Comparison of ENCODE assay signal across 18 cellular contexts in the genomic region with DNA sequence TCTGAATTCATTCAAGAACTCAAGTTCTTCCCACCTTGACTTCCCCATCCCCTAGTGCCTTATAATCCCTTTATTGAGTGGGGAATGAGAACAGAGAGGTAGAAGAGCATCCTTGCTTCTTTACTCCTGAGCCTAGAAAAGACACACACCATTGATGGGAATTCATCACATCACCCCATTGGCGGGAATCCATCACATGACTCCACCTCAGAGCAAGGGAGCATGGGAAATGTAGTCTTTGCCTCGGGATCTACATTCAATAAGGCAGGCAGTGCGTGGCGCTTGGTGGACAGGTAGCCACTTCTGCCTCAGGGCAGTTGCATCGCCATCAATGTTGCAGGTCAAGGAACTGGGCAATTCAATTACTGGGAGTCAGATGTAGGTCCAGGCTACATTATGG. TPM values are rescaled to one million over a fixed set of nuclear protein-coding genes. Genes with fewer than 3 reads are reported as not detected.
DNase-seq lines count a peak whose midpoint lies in the region; ATAC-seq, FAIRE-seq and TF ChIP-seq lines count a peak whose summit lies in the region.
"Had no signal": no experiment of that assay in that cellular context is flagged by ENCODE, and none has a peak within 500 bp of the region (broad histone marks: within the 10 kb centered on the region; RNA-seq: fewer than 3 reads in every experiment).

No MANE protein-coding gene starts in this region.

- no peak overlapping the region for H3K4me3 Mint-ChIP-seq in activated CD4-positive, alpha-beta memory T cell treated with anti-CD3 and anti-CD28 coated beads for 36 hours
- no peak overlapping the region for H3K4me3 Mint-ChIP-seq in activated CD4-positive, alpha-beta memory T cell treated with anti-CD3 and anti-CD28 coated beads, Interleukin-2, amount 10 ng/mL, durations not matched to agents 7 days and 5 days
- H3K4me3 Mint-ChIP-seq: activated CD4-positive, alpha-beta T cell treated with anti-CD3 and anti-CD28 coated beads, Interleukin-2, amount 10 ng/mL, durations not matched to agents 7 days and 5 days; T-cell had no signal

- H3K4ac ChIP-seq in IMR-90 (ENCODE audit: low read depth, low read length), result no peak overlapping the region
- no peak overlapping the region for H3K4ac ChIP-seq in neuronal stem cell (ENCODE audit: low read length)

- no peaks in the 10 kb centered on the region for H4K20me1 ChIP-seq in IMR-90 (ENCODE audit: insufficient read depth, low read length)
- H4K20me1 ChIP-seq in K562 (replicated peaks; ENCODE audit: control insufficient read depth, insufficient read depth, low read length), result no peaks in the 10 kb centered on the region

- no peak overlapping the region for H2AK9ac ChIP-seq in IMR-90 (replicated peaks; ENCODE audit: low read depth, low read length, poor library complexity)

- TF ChIP-seq EP300 in K562 (IDR thresholded peaks at IDR 0.05; ENCODE audit: low read length), result no peak

- H3K79me2 ChIP-seq in K562 (ENCODE audit: control insufficient read depth, insufficient read depth, low read length), result no peaks in the 10 kb centered on the region

- H3K9ac ChIP-seq in IMR-90 (ENCODE audit: low read depth, low read length) (no peak overlapping the region), K562 (ENCODE audit: insufficient read depth in 1 of 2, low read depth in 2 of 2, low read length in 2 of 2) (no peak overlapping the region), neuronal stem cell (ENCODE audit: low read depth, low read length, poor library complexity) (no peak overlapping the region)

- no peaks in the 10 kb centered on the region for H3K9me3 Mint-ChIP-seq in activated CD4-positive, alpha-beta memory T cell treated with anti-CD3 and anti-CD28 coated beads for 36 hours
- H3K9me3 Mint-ChIP-seq in activated CD4-positive, alpha-beta memory T cell treated with anti-CD3 and anti-CD28 coated beads, Interleukin-2, amount 10 ng/mL, durations not matched to agents 7 days and 5 days, result no peaks in the 10 kb centered on the region
- H3K9me3 Mint-ChIP-seq: activated CD4-positive, alpha-beta T cell treated with anti-CD3 and anti-CD28 coated beads, Interleukin-2, amount 10 ng/mL, durations not matched to agents 7 days and 5 days; brain had no signal

- no peak overlapping the region for H2AFZ ChIP-seq in IMR-90 (replicated peaks; ENCODE audit: low read length, poor library complexity)
- no peak overlapping the region for H2AFZ ChIP-seq in K562 (ENCODE audit: low read depth, low read length)
- peak overlapping the region; percentile 64 for H2AFZ ChIP-seq in neuronal stem cell (ENCODE audit: low read length)

- H3K18ac ChIP-seq in IMR-90 (ENCODE audit: low read depth, low read length), result no peak overlapping the region
- H3K18ac ChIP-seq in neuronal stem cell (ENCODE audit: low read length), result no peak overlapping the region

- TF ChIP-seq CTCF in IMR-90 (conservative IDR thresholded peaks at IDR 0.05; ENCODE audit: low read depth, low read length) (no peak), K562 (IDR thresholded peaks at IDR 0.05 in 2 of 3, conservative IDR thresholded peaks at IDR 0.05 in 1 of 3; ENCODE audit: insufficient read depth in 2 of 3, low read depth in 1 of 3, low read length in 3 of 3) (no peak), GM13977 (IDR thresholded peaks at IDR 0.05; ENCODE audit: extremely low read depth, insufficient read depth, missing control alignments) (no peak)

- H3K4me1 ChIP-seq in IMR-90 (ENCODE audit: control insufficient read depth, insufficient read depth, low read length) (0 out of 2 replicates have a peak, but pooled peaks cover 2% of the 10 kb centered on the region), K562 (replicated peaks in 1 of 2; ENCODE audit: control insufficient read depth in 2 of 2, insufficient read depth in 2 of 2, low read length in 2 of 2) (no peaks in the 10 kb centered on the region), neuronal stem cell (ENCODE audit: control insufficient read depth in 2 of 2, insufficient read depth in 1 of 2, low read depth in 1 of 2, low read length in 2 of 2) (no peaks in the 10 kb centered on the region)

- H3K56ac ChIP-seq in IMR-90 (ENCODE audit: extremely low read depth, insufficient read depth, low read length), result no peak overlapping the region

- H3K27me3 Mint-ChIP-seq in activated CD4-positive, alpha-beta memory T cell treated with anti-CD3 and anti-CD28 coated beads for 36 hours, result no peaks in the 10 kb centered on the region
- H3K27me3 Mint-ChIP-seq in activated CD4-positive, alpha-beta memory T cell treated with anti-CD3 and anti-CD28 coated beads, Interleukin-2, amount 10 ng/mL, durations not matched to agents 7 days and 5 days, result no peaks in the 10 kb centered on the region
- H3K27me3 Mint-ChIP-seq: activated CD4-positive, alpha-beta T cell treated with anti-CD3 and anti-CD28 coated beads, Interleukin-2, amount 10 ng/mL, durations not matched to agents 7 days and 5 days had no signal

- H3K4me3 ChIP-seq in IMR-90 (ENCODE audit: insufficient read depth, low read depth, low read length) (no peak overlapping the region), K562 (no peak overlapping the region), neuronal stem cell (ENCODE audit: low read length in 2 of 2) (no peak overlapping the region)

- H2BK120ac ChIP-seq in IMR-90 (ENCODE audit: low read depth, low read length) (no peak overlapping the region), neuronal stem cell (ENCODE audit: low read depth, low read length) (no peak overlapping the region)

- POLR2A ChIA-PET in activated CD4-positive, alpha-beta memory T cell treated with anti-CD3 and anti-CD28 coated beads for 36 hours (lab: Charles Lee), result no interaction called here
- POLR2A ChIA-PET in activated CD4-positive, alpha-beta memory T cell treated with anti-CD3 and anti-CD28 coated beads, Interleukin-2, amount 10 ng/mL, durations not matched to agents 7 days and 5 days (lab: Charles Lee), result no interaction called here
- POLR2A ChIA-PET in IMR-90 (lab: Charles Lee; ENCODE audit: unreplicated experiment), result no interaction called here
- POLR2A ChIA-PET in K562 (lab: Yijun Ruan, JAX), result no interaction called here

- CTCF ChIA-PET in activated CD4-positive, alpha-beta memory T cell treated with anti-CD3 and anti-CD28 coated beads for 36 hours (lab: Charles Lee), result no interaction called here
- CTCF ChIA-PET in activated CD4-positive, alpha-beta memory T cell treated with anti-CD3 and anti-CD28 coated beads, Interleukin-2, amount 10 ng/mL, durations not matched to agents 7 days and 5 days (lab: Charles Lee), result no interaction called here
- CTCF ChIA-PET in IMR-90 (lab: Yijun Ruan, JAX), result no interaction called here
- CTCF ChIA-PET in K562 (lab: Yijun Ruan, JAX; ENCODE audit: low intra/inter-chr PET ratio), result no interaction called here

- no peaks in the 10 kb centered on the region for H3K27me3 ChIP-seq in IMR-90 (ENCODE audit: control insufficient read depth, insufficient read depth, low read length)
- H3K27me3 ChIP-seq in K562 (ENCODE audit: control insufficient read depth in 2 of 2, insufficient read depth in 2 of 2, low read length in 2 of 2), result no peaks in the 10 kb centered on the region
- no peaks in the 10 kb centered on the region for H3K27me3 ChIP-seq in neuronal stem cell (ENCODE audit: control insufficient read depth in 3 of 3, insufficient read depth in 3 of 3, low read depth in 1 of 3, low read length in 3 of 3)

- H3K9me1 ChIP-seq in IMR-90 (ENCODE audit: insufficient read depth, low read length), result no peaks in the 10 kb centered on the region
- no peaks in the 10 kb centered on the region for H3K9me1 ChIP-seq in K562 (ENCODE audit: control insufficient read depth, insufficient read depth, low read length)

- H4K91ac ChIP-seq in IMR-90 (ENCODE audit: insufficient read depth, low read depth, low read length), result no peak overlapping the region
- no peak overlapping the region for H4K91ac ChIP-seq in neuronal stem cell (ENCODE audit: low read depth, low read length, poor library complexity)

- FAIRE-seq in K562 (lab: Jason Lieb, UNC), result peak; percentile 82

- H3K36me3 Mint-ChIP-seq in activated CD4-positive, alpha-beta memory T cell treated with anti-CD3 and anti-CD28 coated beads for 36 hours, result no peaks in the 10 kb centered on the region
- H3K36me3 Mint-ChIP-seq in activated CD4-positive, alpha-beta memory T cell treated with anti-CD3 and anti-CD28 coated beads, Interleukin-2, amount 10 ng/mL, durations not matched to agents 7 days and 5 days (ENCODE audit: low read depth), result no peaks in the 10 kb centered on the region
- H3K36me3 Mint-ChIP-seq: brain, T-cell had no signal

- TF ChIP-seq RAD21 in IMR-90 (IDR thresholded peaks at IDR 0.05; ENCODE audit: low read length) (no peak), K562 (CRISPR knock-in tag; conservative IDR thresholded peaks at IDR 0.05 in 1 of 2, IDR thresholded peaks at IDR 0.05 in 1 of 2) (no peak)

- H2BK5ac ChIP-seq in IMR-90 (ENCODE audit: low read depth, low read length, poor library complexity, severe bottlenecking), result no peak overlapping the region
- no peak overlapping the region for H2BK5ac ChIP-seq in neuronal stem cell (ENCODE audit: low read length)

- TF ChIP-seq POLR2A in IMR-90 (IDR thresholded peaks at IDR 0.05; ENCODE audit: low read depth, low read length) (no peak), K562 (conservative IDR thresholded peaks at IDR 0.05) (no peak)

- H4K8ac ChIP-seq in IMR-90 (ENCODE audit: low read depth in 2 of 2, low read length in 2 of 2), result no peak overlapping the region
- H4K8ac ChIP-seq in neuronal stem cell (ENCODE audit: low read depth, low read length), result no peak overlapping the region

- ATAC-seq in IMR-90 (ENCODE audit: low read depth) (no peak), K562 (peak; percentile 86), HG03280 (IDR thresholded peaks at IDR 0.05; ENCODE audit: unreplicated experiment) (no peak), GM21381 (IDR thresholded peaks at IDR 0.05; ENCODE audit: unreplicated experiment) (no peak)
- ATAC-seq: T-cell had no signal

- H2BK15ac ChIP-seq in IMR-90 (ENCODE audit: low read depth, low read length) (no peak overlapping the region), neuronal stem cell (ENCODE audit: low read length) (no peak overlapping the region)

- in situ Hi-C loops in IMR-90 (cut with MboI; ENCODE audit: low sequenced_read_pairs), result no loop called here
- in situ Hi-C loops in K562 (cut with MboI), result no loop called here
- in situ Hi-C loops in GM13977 (cut with MboI; ENCODE audit: low pct_unique_long_range_greater_than_20kb, low sequenced_read_pairs, unreplicated experiment), result no loop called here

- H3K79me1 ChIP-seq in IMR-90 (ENCODE audit: low read depth in 1 of 2, low read length in 2 of 2) (no peaks in the 10 kb centered on the region), neuronal stem cell (ENCODE audit: low read depth, low read length) (no peaks in the 10 kb centered on the region)

- no peaks in the 10 kb centered on the region for H3K36me3 ChIP-seq in IMR-90 (ENCODE audit: control insufficient read depth, insufficient read depth, low read length)
- H3K36me3 ChIP-seq in K562 (ENCODE audit: control insufficient read depth, insufficient read depth, low read length), result no peaks in the 10 kb centered on the region
- H3K36me3 ChIP-seq in neuronal stem cell (replicated peaks in 1 of 2; ENCODE audit: control insufficient read depth in 2 of 2, insufficient read depth in 2 of 2, low read length in 2 of 2), result no peaks in the 10 kb centered on the region

- dilution Hi-C loops in IMR-90 (cut with HindIII; ENCODE audit: low sequenced_read_pairs, unreplicated experiment), result no loop called here

- no peak overlapping the region for H3K14ac ChIP-seq in IMR-90 (replicated peaks; ENCODE audit: low read depth, low read length)
- H3K14ac ChIP-seq in neuronal stem cell (ENCODE audit: low read length), result no peak overlapping the region

- H2AK5ac ChIP-seq in IMR-90 (ENCODE audit: low read depth, low read length) (no peak overlapping the region), neuronal stem cell (ENCODE audit: low read depth, low read length) (no peak overlapping the region)

- no TSS peak for BruUV-seq in IMR-90 (replicated peaks; lab: Mats Ljungman, UMichigan)
- no TSS peak for BruUV-seq in K562 (replicated peaks; lab: Mats Ljungman, UMichigan)

- H3K4me1 Mint-ChIP-seq in activated CD4-positive, alpha-beta memory T cell treated with anti-CD3 and anti-CD28 coated beads for 36 hours (ENCODE audit: low read depth), result no peaks in the 10 kb centered on the region
- H3K4me1 Mint-ChIP-seq in activated CD4-positive, alpha-beta memory T cell treated with anti-CD3 and anti-CD28 coated beads, Interleukin-2, amount 10 ng/mL, durations not matched to agents 7 days and 5 days, result no peaks in the 10 kb centered on the region
- H3K4me1 Mint-ChIP-seq: activated CD4-positive, alpha-beta T cell treated with anti-CD3 and anti-CD28 coated beads, Interleukin-2, amount 10 ng/mL, durations not matched to agents 7 days and 5 days; brain; T-cell had no signal

- H3K27ac ChIP-seq in IMR-90 (ENCODE audit: insufficient read depth, low read length) (no peak overlapping the region), K562 (ENCODE audit: extremely low read depth, low read depth, low read length) (no peak overlapping the region), neuronal stem cell (replicated peaks; ENCODE audit: low read length) (no peak overlapping the region)

- WGBS in IMR-90 (ENCODE audit: extremely low coverage in 2 of 2, insufficient read length in 1 of 2), 2 experiments, result 52% methylated on average over 4 of the region's 5 CpGs; no CpG with 5 or more reads in 1 of the 2 experiments
- WGBS in K562 (ENCODE audit: insufficient coverage, low coverage, missing lambda C conversion rate), result 2% methylated on average over 5 of the region's 5 CpGs
- WGBS in neuronal stem cell (ENCODE audit: extremely low coverage in 2 of 2, insufficient read length in 2 of 2, insufficient replicate concordance in 1 of 2), 2 donors, result no CpG with 5 or more reads among the region's 5 CpGs

- intact Hi-C loops in activated CD4-positive, alpha-beta memory T cell treated with anti-CD3 and anti-CD28 coated beads for 36 hours (cut with micrococcal nuclease), result no loop called here
- intact Hi-C loops in IMR-90 (cut with micrococcal nuclease), result no loop called here
- intact Hi-C loops in K562 (cut with micrococcal nuclease), result no loop called here

- H2BK20ac ChIP-seq in IMR-90 (ENCODE audit: low read depth, low read length), result no peak overlapping the region

- H3K4me2 ChIP-seq in IMR-90 (ENCODE audit: low read depth, low read length), result no peak overlapping the region
- no peak overlapping the region for H3K4me2 ChIP-seq in K562 (ENCODE audit: insufficient read depth, low read length)
- H3K4me2 ChIP-seq in neuronal stem cell (ENCODE audit: insufficient read depth, low read length, poor library complexity, severe bottlenecking), result no peak overlapping the region

- H3K9me3 ChIP-seq in IMR-90 (ENCODE audit: control insufficient read depth, insufficient read depth, low read length), result peaks cover 4% of the 10 kb centered on the region; the same call in 1 of the 2 replicates
- no peaks in the 10 kb centered on the region for H3K9me3 ChIP-seq in K562 (replicated peaks; ENCODE audit: control insufficient read depth, insufficient read depth, low read depth, low read length)
- H3K9me3 ChIP-seq in neuronal stem cell (replicated peaks in 1 of 2; ENCODE audit: control insufficient read depth in 2 of 2, insufficient read depth in 1 of 2, low read depth in 1 of 2, low read length in 2 of 2), result no peaks in the 10 kb centered on the region

- no peak overlapping the region for H2BK12ac ChIP-seq in neuronal stem cell (ENCODE audit: low read length)

- H4K5ac ChIP-seq in IMR-90 (ENCODE audit: low read depth, low read length), result no peak overlapping the region

- H3K23ac ChIP-seq in IMR-90 (ENCODE audit: low read depth, low read length) (no peak overlapping the region), neuronal stem cell (ENCODE audit: low read depth, low read length, poor library complexity) (no peak overlapping the region)

- no peak overlapping the region for H3K27ac Mint-ChIP-seq in activated CD4-positive, alpha-beta memory T cell treated with anti-CD3 and anti-CD28 coated beads for 36 hours
- H3K27ac Mint-ChIP-seq in activated CD4-positive, alpha-beta memory T cell treated with anti-CD3 and anti-CD28 coated beads, Interleukin-2, amount 10 ng/mL, durations not matched to agents 7 days and 5 days, result no peak overlapping the region
- H3K27ac Mint-ChIP-seq: activated CD4-positive, alpha-beta T cell treated with anti-CD3 and anti-CD28 coated beads, Interleukin-2, amount 10 ng/mL, durations not matched to agents 7 days and 5 days; brain; T-cell had no signal

- peak; percentile 8 for DNase-seq in activated CD4-positive, alpha-beta memory T cell treated with anti-CD3 and anti-CD28 coated beads for 36 hours
- no peak for DNase-seq in activated CD4-positive, alpha-beta memory T cell treated with anti-CD3 and anti-CD28 coated beads, Interleukin-2, amount 10 ng/mL, durations not matched to agents 7 days and 5 days
- DNase-seq in IMR-90 (no peak), K562 (ENCODE audit: extremely low read depth in 1 of 4, low spot score in 3 of 4) (peak; percentile 25 to 61 (median 58)), neuronal stem cell (ENCODE audit: low spot score) (no peak), GM13977 (ENCODE audit: low spot score) (no peak)
- DNase-seq: activated CD4-positive, alpha-beta T cell treated with anti-CD3 and anti-CD28 coated beads, Interleukin-2, amount 10 ng/mL, durations not matched to agents 7 days and 5 days; activated effector memory CD4-positive, alpha-beta T cell treated with anti-CD3 and anti-CD28 coated beads, Interleukin-2, amount 50 U/mL, for 16 hours; hippocampal formation; NCI-H1048; stimulated activated CD4-positive, alpha-beta T cell treated with anti-CD3 and anti-CD28 coated beads, Interleukin-2, amount 100 ng/mL, for 24 hours; stimulated activated naive CD4-positive, alpha-beta T cell; T-cell had no signal

RNA-seq across cellular contexts. Expression of gene MXRA5, which starts 50.7 kb away (rescaled TPM):
- total RNA-seq in activated CD4-positive, alpha-beta memory T cell treated with anti-CD3 and anti-CD28 coated beads for 36 hours, result not detected
- total RNA-seq in activated CD4-positive, alpha-beta memory T cell treated with anti-CD3 and anti-CD28 coated beads, Interleukin-2, amount 10 ng/mL, durations not matched to agents 7 days and 5 days, result not detected
- total RNA-seq in IMR-90 (2012; rRNA removed) (1.1 TPM in 2 replicates), K562 (2014; rRNA removed) (not detected in 2 replicates), K562 (2014; rRNA removed; fragmentation: Illumina TruSeq; extraction: Trizol) (not detected in 2 replicates), K562 (2015; rRNA removed; fragmentation: Illumina TruSeq; extraction: Trizol) (not detected in 2 replicates), K562 (2021) (0.02 and 0.04 TPM in 2 replicates)
- polyA plus RNA-seq in IMR-90 (2012; rRNA removed) (1.1 and 1.2 TPM in 2 replicates), K562 (2011; rRNA removed) (not detected in 2 replicates), K562 (2014; fragmentation: Illumina TruSeq; extraction: Trizol) (not detected in 2 replicates), K562 (2014; fragmentation: Nextera tagmentation; extraction: Ambion mirVana) (not detected), K562 (2014; rRNA removed) (not detected in 2 replicates)
- 0.53 and 0.73 TPM in 2 replicates for polyA plus RNA-seq in IMR-90 (2012; cell fraction: cytosol; rRNA removed)
- polyA plus RNA-seq in IMR-90 (2012; cell fraction: nucleus; rRNA removed; ENCODE audit: low replicate concordance), result 0.32 and 0.46 TPM in 2 replicates
- total RNA-seq in K562 (2011; cell fraction: chromatin; rRNA removed; ENCODE audit: low replicate concordance), result not detected in 2 replicates
- total RNA-seq in K562 (2011; cell fraction: nucleolus; rRNA removed), result not detected in 2 replicates
- total RNA-seq in K562 (2011; cell fraction: nucleoplasm; rRNA removed), result not detected in 2 replicates
- polyA plus RNA-seq in K562 (2011; cell fraction: cytosol; rRNA removed), result not detected in 2 replicates
- not detected in 2 replicates for polyA plus RNA-seq in K562 (2011; cell fraction: nucleus; rRNA removed)
- not detected in 2 replicates for polyA plus RNA-seq in K562 (2012)
- not detected in 2 replicates for polyA minus RNA-seq in K562 (2011; rRNA and poly(A)+ RNA removed)
- not detected in 2 replicates for polyA minus RNA-seq in K562 (2011; cell fraction: cytosol; rRNA and poly(A)+ RNA removed)
- polyA minus RNA-seq in K562 (2011; cell fraction: nucleus; rRNA and poly(A)+ RNA removed), result not detected in 2 replicates
- polyA plus RNA-seq in neuronal stem cell (2013, experiment 1 of 2), result 0.91 TPM
- polyA plus RNA-seq in neuronal stem cell (2013, experiment 2 of 2), result 0.90 TPM
- total RNA-seq: activated CD4-positive, alpha-beta T cell treated with anti-CD3 and anti-CD28 coated beads, Interleukin-2, amount 10 ng/mL, durations not matched to agents 7 days and 5 days; mononuclear cell; pulmonary artery endothelial cell had no signal

Comparison
In these comparisons a context has a peak if more than half of its experiments do, and no peak if none do; other contexts are left out.
1. DNase-seq: peak in activated CD4-positive, alpha-beta memory T cell treated with anti-CD3 and anti-CD28 coated beads for 36 hours (single experiment) and K562 (4 of 4); none in activated CD4-positive, alpha-beta memory T cell treated with anti-CD3 and anti-CD28 coated beads, Interleukin-2, amount 10 ng/mL, durations not matched to agents 7 days and 5 days (single experiment), IMR-90 (single experiment), neuronal stem cell (single experiment) and GM13977 (single experiment).